Comparison of ENCODE assay signal across 1 cellular context in genomic region chr5:139738777-139739611, GRCh38.
TF ChIP-seq lines count a peak whose summit lies in the region.

No MANE protein-coding gene starts in this region.

TF ChIP-seq in HEK293, 187 proteins besides CTCF, POLR2A, EP300 and RAD21 (continued from another document and continues in another):
- TF ChIP-seq, protein P1, sequence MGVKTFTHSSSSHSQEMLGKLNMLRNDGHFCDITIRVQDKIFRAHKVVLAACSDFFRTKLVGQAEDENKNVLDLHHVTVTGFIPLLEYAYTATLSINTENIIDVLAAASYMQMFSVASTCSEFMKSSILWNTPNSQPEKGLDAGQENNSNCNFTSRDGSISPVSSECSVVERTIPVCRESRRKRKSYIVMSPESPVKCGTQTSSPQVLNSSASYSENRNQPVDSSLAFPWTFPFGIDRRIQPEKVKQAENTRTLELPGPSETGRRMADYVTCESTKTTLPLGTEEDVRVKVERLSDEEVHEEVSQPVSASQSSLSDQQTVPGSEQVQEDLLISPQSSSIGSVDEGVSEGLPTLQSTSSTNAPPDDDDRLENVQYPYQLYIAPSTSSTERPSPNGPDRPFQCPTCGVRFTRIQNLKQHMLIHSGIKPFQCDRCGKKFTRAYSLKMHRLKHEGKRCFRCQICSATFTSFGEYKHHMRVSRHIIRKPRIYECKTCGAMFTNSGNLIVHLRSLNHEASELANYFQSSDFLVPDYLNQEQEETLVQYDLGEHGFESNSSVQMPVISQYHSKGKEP (tag by site-specific recombination; IDR thresholded peaks at IDR 0.05): 0 out of 2 replicates have a peak, but pooled peaks have one; percentile 18
- TF ChIP-seq GLIS2 (tag by site-specific recombination; IDR thresholded peaks at IDR 0.05) (peak; percentile 65), ZNF626 (tag by site-specific recombination; IDR thresholded peaks at IDR 0.05) (no peak), ZNF830 (tag by site-specific recombination; IDR thresholded peaks at IDR 0.05; ENCODE audit: low read depth) (no peak), ZIC2 (tag by site-specific recombination; IDR thresholded peaks at IDR 0.05) (peak; percentile 95), ZNF214 (tag by site-specific recombination; IDR thresholded peaks at IDR 0.05; ENCODE audit: borderline replicate concordance) (no peak), BCL11A (tag by site-specific recombination; IDR thresholded peaks at IDR 0.05; ENCODE audit: low read depth) (no peak), ZNF114 (tag by site-specific recombination; IDR thresholded peaks at IDR 0.05) (no peak), ZNF785 (tag by site-specific recombination; IDR thresholded peaks at IDR 0.05) (0 out of 2 replicates have a peak, but pooled peaks have one; percentile 42), ZNF449 (tag by site-specific recombination; IDR thresholded peaks at IDR 0.05) (peak; percentile 32; the same call in 1 of the 2 replicates), SCRT2 (tag by site-specific recombination; IDR thresholded peaks at IDR 0.05) (no peak), ZNF645 (tag by site-specific recombination; IDR thresholded peaks at IDR 0.05) (0 out of 2 replicates have a peak, but pooled peaks have one; percentile 41), REPIN1 (tag by site-specific recombination; IDR thresholded peaks at IDR 0.05; ENCODE audit: low read depth) (no peak), WT1 (tag by site-specific recombination; IDR thresholded peaks at IDR 0.05) (peak; percentile 30; the same call in 1 of the 2 replicates), ZNF2 (tag by site-specific recombination; IDR thresholded peaks at IDR 0.05) (no peak), PRDM10 (tag by site-specific recombination; IDR thresholded peaks at IDR 0.05) (peak; percentile 73), ZNF18 (tag by site-specific recombination; IDR thresholded peaks at IDR 0.05) (peak; percentile 78), ZNF274 (IDR thresholded peaks at IDR 0.05; ENCODE audit: low read length) (no peak), ZNF274 (tag by site-specific recombination; IDR thresholded peaks at IDR 0.05; ENCODE audit: borderline replicate concordance) (no peak), ZNF138 (tag by site-specific recombination; IDR thresholded peaks at IDR 0.05; ENCODE audit: borderline replicate concordance) (no peak), SP7 (tag by site-specific recombination; IDR thresholded peaks at IDR 0.05) (peak; percentile 38; the same call in 1 of the 2 replicates), ZSCAN18 (tag by site-specific recombination; IDR thresholded peaks at IDR 0.05) (0 out of 2 replicates have a peak, but pooled peaks have one; percentile 59), ZNF791 (tag by site-specific recombination; IDR thresholded peaks at IDR 0.05) (0 out of 2 replicates have a peak, but pooled peaks have one; percentile 8), KLF16 (tag by site-specific recombination; IDR thresholded peaks at IDR 0.05) (0 out of 2 replicates have a peak, but pooled peaks have one; percentile 30), ZNF133 (tag by site-specific recombination; IDR thresholded peaks at IDR 0.05) (peak; percentile 32; the same call in 1 of the 2 replicates), GLIS1 (tag by site-specific recombination; IDR thresholded peaks at IDR 0.05) (peak; percentile 93), KLF1 (tag by site-specific recombination; IDR thresholded peaks at IDR 0.05) (peak; percentile 98), ZNF335 (tag by site-specific recombination; conservative IDR thresholded peaks at IDR 0.05) (peak; percentile 79), YY1 (tag by site-specific recombination; IDR thresholded peaks at IDR 0.05) (no peak), ZNF596 (tag by site-specific recombination; IDR thresholded peaks at IDR 0.05) (no peak), ZNF692 (tag by site-specific recombination; IDR thresholded peaks at IDR 0.05) (peak; percentile 39; the same call in 1 of the 2 replicates), ZBTB48 (tag by site-specific recombination; IDR thresholded peaks at IDR 0.05) (peak; percentile 84)
- TF ChIP-seq, protein P2, sequence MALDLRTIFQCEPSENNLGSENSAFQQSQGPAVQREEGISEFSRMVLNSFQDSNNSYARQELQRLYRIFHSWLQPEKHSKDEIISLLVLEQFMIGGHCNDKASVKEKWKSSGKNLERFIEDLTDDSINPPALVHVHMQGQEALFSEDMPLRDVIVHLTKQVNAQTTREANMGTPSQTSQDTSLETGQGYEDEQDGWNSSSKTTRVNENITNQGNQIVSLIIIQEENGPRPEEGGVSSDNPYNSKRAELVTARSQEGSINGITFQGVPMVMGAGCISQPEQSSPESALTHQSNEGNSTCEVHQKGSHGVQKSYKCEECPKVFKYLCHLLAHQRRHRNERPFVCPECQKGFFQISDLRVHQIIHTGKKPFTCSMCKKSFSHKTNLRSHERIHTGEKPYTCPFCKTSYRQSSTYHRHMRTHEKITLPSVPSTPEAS (tag by site-specific recombination; IDR thresholded peaks at IDR 0.05): peak; percentile 17; the same call in 1 of the 2 replicates
- TF ChIP-seq, protein P3, sequence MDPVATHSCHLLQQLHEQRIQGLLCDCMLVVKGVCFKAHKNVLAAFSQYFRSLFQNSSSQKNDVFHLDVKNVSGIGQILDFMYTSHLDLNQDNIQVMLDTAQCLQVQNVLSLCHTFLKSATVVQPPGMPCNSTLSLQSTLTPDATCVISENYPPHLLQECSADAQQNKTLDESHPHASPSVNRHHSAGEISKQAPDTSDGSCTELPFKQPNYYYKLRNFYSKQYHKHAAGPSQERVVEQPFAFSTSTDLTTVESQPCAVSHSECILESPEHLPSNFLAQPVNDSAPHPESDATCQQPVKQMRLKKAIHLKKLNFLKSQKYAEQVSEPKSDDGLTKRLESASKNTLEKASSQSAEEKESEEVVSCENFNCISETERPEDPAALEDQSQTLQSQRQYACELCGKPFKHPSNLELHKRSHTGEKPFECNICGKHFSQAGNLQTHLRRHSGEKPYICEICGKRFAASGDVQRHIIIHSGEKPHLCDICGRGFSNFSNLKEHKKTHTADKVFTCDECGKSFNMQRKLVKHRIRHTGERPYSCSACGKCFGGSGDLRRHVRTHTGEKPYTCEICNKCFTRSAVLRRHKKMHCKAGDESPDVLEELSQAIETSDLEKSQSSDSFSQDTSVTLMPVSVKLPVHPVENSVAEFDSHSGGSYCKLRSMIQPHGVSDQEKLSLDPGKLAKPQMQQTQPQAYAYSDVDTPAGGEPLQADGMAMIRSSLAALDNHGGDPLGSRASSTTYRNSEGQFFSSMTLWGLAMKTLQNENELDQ (tag by site-specific recombination; IDR thresholded peaks at IDR 0.05; ENCODE audit: low read depth): no peak
- TF ChIP-seq, protein P4, sequence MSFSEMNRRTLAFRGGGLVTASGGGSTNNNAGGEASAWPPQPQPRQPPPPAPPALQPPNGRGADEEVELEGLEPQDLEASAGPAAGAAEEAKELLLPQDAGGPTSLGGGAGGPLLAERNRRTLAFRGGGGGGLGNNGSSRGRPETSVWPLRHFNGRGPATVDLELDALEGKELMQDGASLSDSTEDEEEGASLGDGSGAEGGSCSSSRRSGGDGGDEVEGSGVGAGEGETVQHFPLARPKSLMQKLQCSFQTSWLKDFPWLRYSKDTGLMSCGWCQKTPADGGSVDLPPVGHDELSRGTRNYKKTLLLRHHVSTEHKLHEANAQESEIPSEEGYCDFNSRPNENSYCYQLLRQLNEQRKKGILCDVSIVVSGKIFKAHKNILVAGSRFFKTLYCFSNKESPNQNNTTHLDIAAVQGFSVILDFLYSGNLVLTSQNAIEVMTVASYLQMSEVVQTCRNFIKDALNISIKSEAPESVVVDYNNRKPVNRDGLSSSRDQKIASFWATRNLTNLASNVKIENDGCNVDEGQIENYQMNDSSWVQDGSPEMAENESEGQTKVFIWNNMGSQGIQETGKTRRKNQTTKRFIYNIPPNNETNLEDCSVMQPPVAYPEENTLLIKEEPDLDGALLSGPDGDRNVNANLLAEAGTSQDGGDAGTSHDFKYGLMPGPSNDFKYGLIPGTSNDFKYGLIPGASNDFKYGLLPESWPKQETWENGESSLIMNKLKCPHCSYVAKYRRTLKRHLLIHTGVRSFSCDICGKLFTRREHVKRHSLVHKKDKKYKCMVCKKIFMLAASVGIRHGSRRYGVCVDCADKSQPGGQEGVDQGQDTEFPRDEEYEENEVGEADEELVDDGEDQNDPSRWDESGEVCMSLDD (tag by site-specific recombination; IDR thresholded peaks at IDR 0.05): peak; percentile 4; the same call in 1 of the 2 replicates
- TF ChIP-seq, protein P5, sequence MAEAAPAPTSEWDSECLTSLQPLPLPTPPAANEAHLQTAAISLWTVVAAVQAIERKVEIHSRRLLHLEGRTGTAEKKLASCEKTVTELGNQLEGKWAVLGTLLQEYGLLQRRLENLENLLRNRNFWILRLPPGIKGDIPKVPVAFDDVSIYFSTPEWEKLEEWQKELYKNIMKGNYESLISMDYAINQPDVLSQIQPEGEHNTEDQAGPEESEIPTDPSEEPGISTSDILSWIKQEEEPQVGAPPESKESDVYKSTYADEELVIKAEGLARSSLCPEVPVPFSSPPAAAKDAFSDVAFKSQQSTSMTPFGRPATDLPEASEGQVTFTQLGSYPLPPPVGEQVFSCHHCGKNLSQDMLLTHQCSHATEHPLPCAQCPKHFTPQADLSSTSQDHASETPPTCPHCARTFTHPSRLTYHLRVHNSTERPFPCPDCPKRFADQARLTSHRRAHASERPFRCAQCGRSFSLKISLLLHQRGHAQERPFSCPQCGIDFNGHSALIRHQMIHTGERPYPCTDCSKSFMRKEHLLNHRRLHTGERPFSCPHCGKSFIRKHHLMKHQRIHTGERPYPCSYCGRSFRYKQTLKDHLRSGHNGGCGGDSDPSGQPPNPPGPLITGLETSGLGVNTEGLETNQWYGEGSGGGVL (tag by site-specific recombination; IDR thresholded peaks at IDR 0.05): peak; percentile 82
